35 cellular contexts compared by ENCODE assay signal in the genomic region with DNA sequence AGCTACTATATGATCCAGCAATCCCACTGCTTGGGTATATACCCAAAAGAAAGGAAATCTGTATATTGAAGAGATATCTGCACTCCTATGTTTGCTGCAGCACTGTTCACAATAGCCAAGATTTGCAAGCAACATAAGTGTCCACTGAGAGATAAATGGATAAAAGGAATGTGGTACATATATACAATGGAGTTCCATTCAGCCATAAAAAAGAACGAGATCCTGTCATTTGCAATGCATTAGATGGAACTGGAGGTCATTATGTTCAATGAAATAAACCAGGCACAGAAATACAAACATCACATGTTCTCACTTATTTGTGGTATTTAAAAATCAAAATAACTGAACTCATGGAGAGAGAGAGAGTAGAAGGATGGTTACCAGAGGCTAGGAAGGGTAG.
"Had no signal": no experiment of that assay in that cellular context is flagged by ENCODE, and none has a peak within 500 bp of the region (broad histone marks: within the 10 kb centered on the region; RNA-seq: fewer than 3 reads in every experiment).

No MANE protein-coding gene starts in this region.

- H3K4me2 ChIP-seq: KMS-11 had no signal

- H3K27ac ChIP-seq: KMS-11 had no signal

- H3K4me3 ChIP-seq: MG63 had no signal

- DNase-seq: Karpas-422, Kasumi-1, KBM-7, KG1, MG63, MM.1S, MV-4-11, NCI-H1048, NCI-H1092, NCI-H1092 treated with DMSO at 0.1 percent for 48 hours, NCI-H1105, NCI-H1105 treated with DMSO at 0.1 percent for 48 hours, NCI-H1417 treated with DMSO at 0.1 percent for 48 hours, NCI-H1436, NCI-H1436 treated with DMSO at 0.1 percent for 48 hours, NCI-H146, NCI-H1694, NCI-H1694 treated with DMSO at 0.1 percent for 48 hours, NCI-H187, NCI-H187 treated with DMSO at 0.1 percent for 48 hours, NCI-H1930, NCI-H2029, NCI-H2029 treated with DMSO at 0.1 percent for 48 hours, NCI-H2081, NCI-H2081 treated with DMSO at 0.1 percent for 48 hours, NCI-H2107, NCI-H2171, NCI-H2171 treated with DMSO at 0.1 percent for 48 hours, NCI-H2227 treated with DMSO at 0.1 percent for 48 hours, NCI-H226, NCI-H345, NCI-H446, NCI-H446 treated with DMSO at 0.1 percent for 48 hours, NCI-H510A had no signal

- H3K9ac ChIP-seq: KMS-11 had no signal

- H3K27me3 ChIP-seq: MG63 had no signal

- H3K36me3 ChIP-seq: MG63 had no signal
